8 cellular contexts compared by ENCODE assay signal in the genomic region with DNA sequence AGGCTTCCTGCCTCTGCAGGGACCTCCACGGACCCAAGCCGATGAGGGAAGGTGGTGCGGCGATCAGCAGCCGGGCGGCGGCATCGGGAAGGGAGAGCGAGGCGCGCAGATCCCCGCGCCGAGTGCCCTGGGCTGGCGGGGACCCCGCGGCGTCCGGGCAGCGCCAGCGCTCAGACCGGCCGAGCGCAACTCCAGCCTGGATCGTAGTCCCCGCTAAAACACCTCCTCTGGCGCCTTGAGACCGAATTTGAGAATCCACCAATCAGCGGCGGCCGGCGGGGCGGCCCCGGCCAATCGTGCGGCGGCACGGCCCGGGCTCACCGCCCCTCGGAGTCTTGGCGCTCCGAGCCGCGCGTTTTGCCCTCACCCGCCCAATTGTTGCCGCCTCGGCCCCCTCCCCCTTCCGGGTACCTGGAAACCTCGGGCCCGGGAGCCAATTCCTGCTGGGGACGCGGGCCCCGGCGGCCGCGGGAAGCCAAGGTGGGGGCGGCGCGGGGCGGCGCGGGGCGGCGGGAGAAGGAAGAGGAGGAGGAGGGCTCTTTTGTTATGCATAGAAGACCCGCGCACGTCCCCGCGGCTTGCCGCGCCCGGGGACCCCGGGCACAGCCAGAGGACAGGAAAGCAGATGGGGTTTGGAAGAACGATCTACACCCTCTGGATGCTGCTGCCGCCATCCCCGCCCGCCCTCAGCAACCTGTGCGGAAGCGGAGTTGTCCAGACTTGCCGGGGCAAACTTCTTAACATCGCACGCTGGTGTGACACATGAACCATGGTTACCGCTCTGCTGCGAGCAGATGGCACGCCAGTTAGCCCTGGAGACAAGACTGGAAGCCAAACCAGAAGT. TPM values are rescaled to one million over a fixed set of nuclear protein-coding genes. Genes with fewer than 3 reads are reported as not detected.
A peak's percentile ranks its signal among the peaks of the same experiment; 100 is the strongest.
DNase-seq lines count a peak whose midpoint lies in the region; ATAC-seq and TF ChIP-seq lines count a peak whose summit lies in the region.

A gene with protein sequence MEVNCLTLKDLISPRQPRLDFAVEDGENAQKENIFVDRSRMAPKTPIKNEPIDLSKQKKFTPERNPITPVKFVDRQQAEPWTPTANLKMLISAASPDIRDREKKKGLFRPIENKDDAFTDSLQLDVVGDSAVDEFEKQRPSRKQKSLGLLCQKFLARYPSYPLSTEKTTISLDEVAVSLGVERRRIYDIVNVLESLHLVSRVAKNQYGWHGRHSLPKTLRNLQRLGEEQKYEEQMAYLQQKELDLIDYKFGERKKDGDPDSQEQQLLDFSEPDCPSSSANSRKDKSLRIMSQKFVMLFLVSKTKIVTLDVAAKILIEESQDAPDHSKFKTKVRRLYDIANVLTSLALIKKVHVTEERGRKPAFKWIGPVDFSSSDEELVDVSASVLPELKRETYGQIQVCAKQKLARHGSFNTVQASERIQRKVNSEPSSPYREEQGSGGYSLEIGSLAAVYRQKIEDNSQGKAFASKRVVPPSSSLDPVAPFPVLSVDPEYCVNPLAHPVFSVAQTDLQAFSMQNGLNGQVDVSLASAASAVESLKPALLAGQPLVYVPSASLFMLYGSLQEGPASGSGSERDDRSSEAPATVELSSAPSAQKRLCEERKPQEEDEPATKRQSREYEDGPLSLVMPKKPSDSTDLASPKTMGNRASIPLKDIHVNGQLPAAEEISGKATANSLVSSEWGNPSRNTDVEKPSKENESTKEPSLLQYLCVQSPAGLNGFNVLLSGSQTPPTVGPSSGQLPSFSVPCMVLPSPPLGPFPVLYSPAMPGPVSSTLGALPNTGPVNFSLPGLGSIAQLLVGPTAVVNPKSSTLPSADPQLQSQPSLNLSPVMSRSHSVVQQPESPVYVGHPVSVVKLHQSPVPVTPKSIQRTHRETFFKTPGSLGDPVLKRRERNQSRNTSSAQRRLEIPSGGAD (minus strand): TSS at position 209 of the 844 bp plus-strand sequence. CDS start 934 bp downstream, outside the sequence.

- TF ChIP-seq POLR2A in NB4 (IDR thresholded peaks at IDR 0.05; ENCODE audit: extremely low read depth, insufficient read length): no peak

- H3K27me3 ChIP-seq in osteoblast (ENCODE audit: insufficient read depth, low read length) (no peaks in the 10 kb centered on the region), thoracic aorta (replicated peaks; ENCODE audit: insufficient read depth) (no peaks in the 10 kb centered on the region)

- H3K36me3 ChIP-seq in osteoblast (ENCODE audit: insufficient read depth, low read length) (peaks cover 7% of the 10 kb centered on the region), thoracic aorta (no peaks in the 10 kb centered on the region)

- CTCF ChIA-PET in GM10248 (lab: Yijun Ruan, JAX): interaction anchor here (0.7 kb wide), 1 partner anchor 10 kb away, joined by 3 read pairs; no protein-coding TSS in a partner anchor
- CTCF ChIA-PET in activated naive CD4-positive, alpha-beta T cell treated with anti-CD3 and anti-CD28 coated beads, Interleukin-2, amount 10 ng/mL, durations not matched to agents 7 days and 5 days (lab: Charles Lee): no interaction called here

- peak within 1 kb of the TSS; percentile 85 for H2AFZ ChIP-seq in osteoblast (ENCODE audit: low read length)

- POLR2A ChIA-PET in GM10248 (lab: Yijun Ruan, JAX): no interaction called here

- H3K79me2 ChIP-seq in osteoblast (ENCODE audit: insufficient read depth, low read length): peaks cover 45% of the 10 kb centered on the region

- H3K4me3 ChIP-seq in NB4 (ENCODE audit: low read depth, low read length) (peak within 1 kb of the TSS; percentile 28), osteoblast (ENCODE audit: insufficient read depth, low read length) (peak within 1 kb of the TSS; percentile 93), thoracic aorta (peak within 1 kb of the TSS; percentile 85)

- H3K4me3 Mint-ChIP-seq in activated naive CD4-positive, alpha-beta T cell treated with anti-CD3 and anti-CD28 coated beads, Interleukin-2, amount 10 ng/mL, durations not matched to agents 7 days and 5 days: peak within 1 kb of the TSS; percentile 78

- H3K4me1 ChIP-seq in osteoblast (ENCODE audit: insufficient read depth, low read length): peaks cover 37% of the 10 kb centered on the region
- H3K4me1 ChIP-seq in thoracic aorta (ENCODE audit: control insufficient read depth in 1 of 2, low read depth in 2 of 2): peaks cover 5 to 12% of the 10 kb centered on the region in 2 donors

- peak; percentile 66 for ATAC-seq in HG02588 (IDR thresholded peaks at IDR 0.05; ENCODE audit: unreplicated experiment)
- ATAC-seq in thoracic aorta (ENCODE audit: insufficient number of reproducible peaks, low FRiP score, low read depth): peak; percentile 45

- H3K4me2 ChIP-seq in osteoblast (ENCODE audit: insufficient read depth, low read length): peak within 1 kb of the TSS; percentile 92

- peaks cover 42% of the 10 kb centered on the region for H3K4me1 Mint-ChIP-seq in activated naive CD4-positive, alpha-beta T cell treated with anti-CD3 and anti-CD28 coated beads, Interleukin-2, amount 10 ng/mL, durations not matched to agents 7 days and 5 days

- no peaks in the 10 kb centered on the region for H4K20me1 ChIP-seq in osteoblast (ENCODE audit: insufficient read depth, low read length)

- peaks cover 19% of the 10 kb centered on the region for H3K27me3 Mint-ChIP-seq in activated naive CD4-positive, alpha-beta T cell treated with anti-CD3 and anti-CD28 coated beads, Interleukin-2, amount 10 ng/mL, durations not matched to agents 7 days and 5 days

- peak within 1 kb of the TSS; percentile 77 for H3K27ac ChIP-seq in osteoblast (ENCODE audit: low read depth, low read length)
- H3K27ac ChIP-seq in thoracic aorta: peak within 1 kb of the TSS; percentile 4 to 23

- TF ChIP-seq CTCF in GM10248 (IDR thresholded peaks at IDR 0.05; ENCODE audit: control extremely low read depth, extremely low read depth, low read depth, missing control alignments) (no peak), NB4 (IDR thresholded peaks at IDR 0.05; ENCODE audit: low read depth, low read length) (no peak), osteoblast (IDR thresholded peaks at IDR 0.05; ENCODE audit: extremely low read depth, low read depth, low read length) (no peak), thoracic aorta (IDR thresholded peaks at IDR 0.05) (no peak)

- peaks cover 35% of the 10 kb centered on the region for H3K36me3 Mint-ChIP-seq in activated naive CD4-positive, alpha-beta T cell treated with anti-CD3 and anti-CD28 coated beads, Interleukin-2, amount 10 ng/mL, durations not matched to agents 7 days and 5 days

- H3K9me3 Mint-ChIP-seq in activated naive CD4-positive, alpha-beta T cell treated with anti-CD3 and anti-CD28 coated beads, Interleukin-2, amount 10 ng/mL, durations not matched to agents 7 days and 5 days: no peaks in the 10 kb centered on the region

- DNase-seq in GM10248 (ENCODE audit: extremely low spot score) (peak; percentile 95), NB4 (ENCODE audit: low read depth) (peak; percentile 69), SK-N-DZ (ENCODE audit: low spot score) (peak; percentile 95), glomerular visceral epithelial cell (ENCODE audit: extremely low spot score) (peak; percentile 96), osteoblast (ENCODE audit: insufficient read length, low spot score, missing footprints) (peak; percentile 99), thoracic aorta (ENCODE audit: low spot score) (peak; percentile 17)
- DNase-seq in activated naive CD4-positive, alpha-beta T cell treated with anti-CD3 and anti-CD28 coated beads, Interleukin-2, amount 10 ng/mL, durations not matched to agents 7 days and 5 days: peak; percentile 92

- peak within 1 kb of the TSS; percentile 78 for H3K27ac Mint-ChIP-seq in activated naive CD4-positive, alpha-beta T cell treated with anti-CD3 and anti-CD28 coated beads, Interleukin-2, amount 10 ng/mL, durations not matched to agents 7 days and 5 days

- no peaks in the 10 kb centered on the region for H3K9me3 ChIP-seq in osteoblast (ENCODE audit: low read depth, low read length)
- no peaks in the 10 kb centered on the region for H3K9me3 ChIP-seq in thoracic aorta

RNA-seq across cellular contexts. Expression of the gene that starts here (rescaled TPM):
- 9.2 and 13.4 TPM in 2 replicates for polyA plus RNA-seq in SK-N-DZ (2014; cell fraction: cytosol; rRNA removed)
- 19.2 and 20.1 TPM in 2 replicates for polyA plus RNA-seq in SK-N-DZ (2014; cell fraction: nucleus; rRNA removed)
- total RNA-seq in osteoblast (13.4 and 16.5 TPM in 2 replicates), thoracic aorta (not detected)

Comparison
In these comparisons a context has a peak if more than half of its experiments do, and no peak if none do; other contexts are left out.
1. Peak in every context shown above with its lines: DNase-seq, ATAC-seq, H3K4me3 ChIP-seq and H3K27ac ChIP-seq.
2. RNA of the gene that starts here (total RNA-seq): 13.4 to 16.5 TPM in osteoblast; not detected in thoracic aorta; every median in the first group is over 10 times any median in the second.
3. Peak in DNase-seq, ATAC-seq, H3K4me3 ChIP-seq and H3K27ac ChIP-seq in thoracic aorta; RNA of the gene not detected or under 1 TPM.
4. DNase-seq: peak in every context shown above with its lines; median percentile 99 in osteoblast; 96 in glomerular visceral epithelial cell; 95 in GM10248; 95 in SK-N-DZ; 92 in activated naive CD4-positive, alpha-beta T cell treated with anti-CD3 and anti-CD28 coated beads, Interleukin-2, amount 10 ng/mL, durations not matched to agents 7 days and 5 days; 69 in NB4; 17 in thoracic aorta.
5. H3K4me3 ChIP-seq: peak in every context shown above with its lines; median percentile 93 in osteoblast; 85 in thoracic aorta; 28 in NB4.